18 cellular contexts compared by ENCODE assay signal in genomic region chr11:72602250-72602904, GRCh38.
"Had no signal": no experiment of that assay in that cellular context is flagged by ENCODE, and none has a peak within 500 bp of the region (broad histone marks: within the 10 kb centered on the region; RNA-seq: fewer than 3 reads in every experiment).

No MANE protein-coding gene starts in this region.

- H3K4me1 Mint-ChIP-seq: activated CD4-positive, alpha-beta T cell treated with anti-CD3 and anti-CD28 coated beads for 36 hours had no signal

- H3K27ac Mint-ChIP-seq: activated CD4-positive, alpha-beta T cell treated with anti-CD3 and anti-CD28 coated beads for 36 hours; activated naive CD8-positive, alpha-beta T cell treated with anti-CD3 and anti-CD28 coated beads, Interleukin-2, amount 10 ng/mL, durations not matched to agents 7 days and 5 days; activated T-helper 1 cell treated with anti-CD3 and anti-CD28 coated beads, Interleukin-12 subunit alpha, Interleukin-12 subunit beta, Interleukin-2, Interleukin-4 antibody, amounts not matched to agents 30 ng/mL and 10 ng/mL and 1 ng/mL, durations not matched to agents 14 hours and 24 hours and 36 hours; endodermal cell; nephron had no signal

- H3K4me3 ChIP-seq: body of pancreas, lung had no signal

- DNase-seq: activated CD4-positive, alpha-beta T cell treated with anti-CD3 and anti-CD28 coated beads for 36 hours; activated CD4-positive, alpha-beta T cell treated with anti-CD3 and anti-CD28 coated beads, Interleukin-2, amount 50 U/mL, for 48 hours; activated naive CD8-positive, alpha-beta T cell treated with anti-CD3 and anti-CD28 coated beads, Interleukin-2, amount 10 ng/mL, durations not matched to agents 7 days and 5 days; amygdala; caudate nucleus; endodermal cell; foreskin melanocyte; retina; stimulated activated CD4-positive, alpha-beta T cell treated with anti-CD3 and anti-CD28 coated beads, Interleukin-12 subunit alpha, Interleukin-12 subunit beta, amount 100 ng/mL, for 4 hours; stimulated activated CD4-positive, alpha-beta T cell treated with anti-CD3 and anti-CD28 coated beads, Interleukin-1b, Interleukin-23, amount 100 ng/mL, for 48 hours; stimulated activated CD8-positive, alpha-beta memory T cell treated with anti-CD3 and anti-CD28 coated beads, Interleukin-4, amount 100 ng/mL, for 48 hours; stimulated activated naive CD4-positive, alpha-beta T cell treated with Interleukin-2 at 50 U/mL for 16 hours; substantia nigra; T-helper 2 cell had no signal

- H3K9me3 ChIP-seq: body of pancreas had no signal

- H3K27me3 ChIP-seq: body of pancreas had no signal

- H3K4me1 ChIP-seq: body of pancreas had no signal

- H3K27ac ChIP-seq: body of pancreas had no signal

- H3K9me3 Mint-ChIP-seq: activated naive CD8-positive, alpha-beta T cell treated with anti-CD3 and anti-CD28 coated beads, Interleukin-2, amount 10 ng/mL, durations not matched to agents 7 days and 5 days; activated T-helper 1 cell treated with anti-CD3 and anti-CD28 coated beads, Interleukin-12 subunit alpha, Interleukin-12 subunit beta, Interleukin-2, Interleukin-4 antibody, amounts not matched to agents 30 ng/mL and 10 ng/mL and 1 ng/mL, durations not matched to agents 14 hours and 24 hours and 36 hours; endodermal cell; nephron had no signal

- H3K36me3 Mint-ChIP-seq: activated naive CD8-positive, alpha-beta T cell treated with anti-CD3 and anti-CD28 coated beads, Interleukin-2, amount 10 ng/mL, durations not matched to agents 7 days and 5 days had no signal

- H3K4me3 Mint-ChIP-seq: activated CD4-positive, alpha-beta T cell treated with anti-CD3 and anti-CD28 coated beads for 36 hours; activated naive CD8-positive, alpha-beta T cell treated with anti-CD3 and anti-CD28 coated beads, Interleukin-2, amount 10 ng/mL, durations not matched to agents 7 days and 5 days; activated T-helper 1 cell treated with anti-CD3 and anti-CD28 coated beads, Interleukin-12 subunit alpha, Interleukin-12 subunit beta, Interleukin-2, Interleukin-4 antibody, amounts not matched to agents 30 ng/mL and 10 ng/mL and 1 ng/mL, durations not matched to agents 14 hours and 24 hours and 36 hours; endodermal cell; nephron had no signal
